ENCODE assay signal across 18 cellular contexts in the genomic region with DNA sequence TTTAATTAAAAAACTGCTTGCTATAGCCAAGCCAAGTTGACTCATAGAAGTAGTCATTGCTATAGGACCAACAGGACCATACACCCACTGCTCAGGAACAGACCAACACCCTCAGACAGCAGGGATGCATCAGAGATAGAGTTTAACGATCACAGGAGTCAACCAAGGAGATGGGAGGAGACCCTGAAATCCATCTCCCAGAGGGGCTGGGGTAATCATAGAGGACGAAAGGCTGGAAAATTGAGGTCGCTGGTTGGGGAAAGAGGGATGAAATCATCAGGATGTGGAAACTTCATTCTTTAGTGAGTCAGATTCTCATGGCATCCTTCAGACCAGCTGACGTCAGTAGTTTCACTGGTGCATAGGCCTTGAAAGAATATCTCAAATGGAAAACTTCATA.
DNase-seq lines count a peak whose midpoint lies in the region; ATAC-seq and TF ChIP-seq lines count a peak whose summit lies in the region.
"Had no signal": no experiment of that assay in that cellular context is flagged by ENCODE, and none has a peak within 500 bp of the region (broad histone marks: within the 10 kb centered on the region; RNA-seq: fewer than 3 reads in every experiment).

No MANE protein-coding gene starts in this region.

- H2AFZ ChIP-seq in osteoblast (ENCODE audit: low read length) = peak overlapping the region; percentile 40

- no peaks in the 10 kb centered on the region for H3K27me3 ChIP-seq in osteoblast (ENCODE audit: insufficient read depth, low read length)
- H3K27me3 ChIP-seq in Peyer's patch = no peaks in the 10 kb centered on the region
- H3K27me3 ChIP-seq: SJCRH30, upper lobe of left lung had no signal

- TF ChIP-seq POLR2A in Peyer's patch (IDR thresholded peaks at IDR 0.05) = no peak

- no peaks in the 10 kb centered on the region for H3K36me3 ChIP-seq in osteoblast (ENCODE audit: insufficient read depth, low read length)
- no peaks in the 10 kb centered on the region for H3K36me3 ChIP-seq in Peyer's patch
- H3K36me3 ChIP-seq: SJCRH30, upper lobe of left lung had no signal

- H3K4me1 ChIP-seq in osteoblast (ENCODE audit: insufficient read depth, low read length) (peaks cover 10% of the 10 kb centered on the region), Peyer's patch (no peaks in the 10 kb centered on the region)
- H3K4me1 ChIP-seq: SJCRH30, upper lobe of left lung had no signal

- H3K27ac ChIP-seq in osteoblast (ENCODE audit: low read depth, low read length) (peak overlapping the region; percentile 88), Peyer's patch (no peak overlapping the region)
- H3K27ac ChIP-seq: coronary artery, SJCRH30, upper lobe of left lung had no signal

- H3K9me3 ChIP-seq in osteoblast (ENCODE audit: low read depth, low read length) = no peaks in the 10 kb centered on the region
- no peaks in the 10 kb centered on the region for H3K9me3 ChIP-seq in Peyer's patch
- H3K9me3 ChIP-seq: SJCRH30, upper lobe of left lung had no signal

- no peak for TF ChIP-seq CTCF in epithelial cell of esophagus (IDR thresholded peaks at IDR 0.05; ENCODE audit: insufficient read depth, low read depth, low read length, missing control alignments)
- TF ChIP-seq CTCF in osteoblast (IDR thresholded peaks at IDR 0.05; ENCODE audit: extremely low read depth, low read depth, low read length) = no peak
- TF ChIP-seq CTCF in Peyer's patch (IDR thresholded peaks at IDR 0.05) = no peak

- ATAC-seq in GM21390 (IDR thresholded peaks at IDR 0.05; ENCODE audit: unreplicated experiment) = no peak
- ATAC-seq: activated T-cell treated with anti-CD3 and anti-CD28 coated beads, Interleukin-2, amount 50 U/mL, for 4 hours; HepG2; naive thymus-derived CD8-positive, alpha-beta T cell had no signal

- peak; percentile 12 for DNase-seq in EH (ENCODE audit: low read depth)
- DNase-seq in NCI-H226 = peak; percentile 60
- peak; percentile 58 for DNase-seq in epithelial cell of esophagus (ENCODE audit: low read depth)
- DNase-seq in osteoblast (ENCODE audit: insufficient read length, low spot score, missing footprints) = peak; percentile 74
- DNase-seq in NCI-H1105 (lab: John Stamatoyannopoulos, UW) = no peak
- no peak for DNase-seq in Peyer's patch
- no peak for DNase-seq in COLO668 (lab: John Stamatoyannopoulos, UW; ENCODE audit: unreplicated experiment)
- DNase-seq: activated CD4-positive, alpha-beta T cell treated with anti-CD3 and anti-CD28 coated beads, Interleukin-2, amount 50 U/mL, for 4 hours; activated T-cell treated with anti-CD3 and anti-CD28 coated beads, Interleukin-2, amount 50 U/mL, for 4 hours; DMS 273 treated with DMSO at 0.1 percent for 48 hours; MV-4-11; naive thymus-derived CD8-positive, alpha-beta T cell; SJCRH30; stimulated activated CD4-positive, alpha-beta T cell treated with anti-CD3 and anti-CD28 coated beads, Interleukin-4, amount 100 ng/mL, for 24 hours; upper lobe of left lung had no signal

- H3K79me2 ChIP-seq in osteoblast (ENCODE audit: insufficient read depth, low read length) = no peaks in the 10 kb centered on the region

- no peaks in the 10 kb centered on the region for H4K20me1 ChIP-seq in osteoblast (ENCODE audit: insufficient read depth, low read length)

- peak overlapping the region; percentile 59 for H3K4me2 ChIP-seq in osteoblast (ENCODE audit: insufficient read depth, low read length)

- H3K4me3 ChIP-seq in epithelial cell of esophagus (ENCODE audit: low read length) = no peak overlapping the region
- no peak overlapping the region for H3K4me3 ChIP-seq in osteoblast (ENCODE audit: insufficient read depth, low read length)
- no peak overlapping the region for H3K4me3 ChIP-seq in Peyer's patch
- H3K4me3 ChIP-seq: coronary artery, SJCRH30, upper lobe of left lung had no signal

Comparison
In these comparisons a context has a peak if more than half of its experiments do, and no peak if none do; other contexts are left out.
1. DNase-seq: peak in EH (single experiment), NCI-H226 (single experiment), epithelial cell of esophagus (single experiment) and osteoblast (single experiment); none in NCI-H1105 (single experiment), Peyer's patch (0 of 3) and COLO668 (single experiment).